ENCODE assay signal across 9 cellular contexts in genomic region chr10:4652111-4653010, GRCh38.
DNase-seq lines count a peak whose midpoint lies in the region; ATAC-seq and TF ChIP-seq lines count a peak whose summit lies in the region.
"Had no signal": no experiment of that assay in that cellular context is flagged by ENCODE, and none has a peak within 500 bp of the region (broad histone marks: within the 10 kb centered on the region; RNA-seq: fewer than 3 reads in every experiment).

No MANE protein-coding gene starts in this region.

- H3K27ac ChIP-seq in neuronal stem cell (replicated peaks; ENCODE audit: low read length) (no peak overlapping the region), gastroesophageal sphincter (no peak overlapping the region)

- H2AK5ac ChIP-seq in neuronal stem cell (ENCODE audit: low read depth, low read length) = no peak overlapping the region

- no peaks in the 10 kb centered on the region for H3K9me3 ChIP-seq in neuronal stem cell (replicated peaks in 1 of 2; ENCODE audit: control insufficient read depth in 2 of 2, insufficient read depth in 1 of 2, low read depth in 1 of 2, low read length in 2 of 2)
- no peaks in the 10 kb centered on the region for H3K9me3 ChIP-seq in gastroesophageal sphincter

- no peak overlapping the region for H2BK5ac ChIP-seq in neuronal stem cell (ENCODE audit: low read length)

- DNase-seq in activated CD8-positive, alpha-beta T cell treated with anti-CD3 and anti-CD28 coated beads for 36 hours = peak; percentile 61
- DNase-seq in neuronal stem cell (ENCODE audit: low spot score) (no peak), DMS79 (lab: John Stamatoyannopoulos, UW) (no peak)
- DNase-seq: left cardiac atrium had no signal

- H4K91ac ChIP-seq in neuronal stem cell (ENCODE audit: low read depth, low read length, poor library complexity) = no peak overlapping the region

- TF ChIP-seq EP300 in gastroesophageal sphincter (IDR thresholded peaks at IDR 0.05) = no peak

- no peak overlapping the region for H3K14ac ChIP-seq in neuronal stem cell (ENCODE audit: low read length)

- peaks cover 27% of the 10 kb centered on the region for H3K4me1 Mint-ChIP-seq in activated CD8-positive, alpha-beta T cell treated with anti-CD3 and anti-CD28 coated beads for 36 hours (ENCODE audit: low read depth)

- peaks cover 2 to 3% of the 10 kb centered on the region in 2 donors for H3K4me1 ChIP-seq in neuronal stem cell (ENCODE audit: control insufficient read depth in 2 of 2, insufficient read depth in 1 of 2, low read depth in 1 of 2, low read length in 2 of 2)
- peaks cover 5 to 34% (median 7%) of the 10 kb centered on the region in 3 donors for H3K4me1 ChIP-seq in gastroesophageal sphincter

- H3K4me2 ChIP-seq in neuronal stem cell (ENCODE audit: insufficient read depth, low read length, poor library complexity, severe bottlenecking) = no peak overlapping the region

- no peaks in the 10 kb centered on the region for H3K36me3 Mint-ChIP-seq in activated CD8-positive, alpha-beta T cell treated with anti-CD3 and anti-CD28 coated beads for 36 hours (ENCODE audit: low read depth)

- no peak overlapping the region for H2AFZ ChIP-seq in neuronal stem cell (ENCODE audit: low read length)

- CTCF ChIA-PET in activated CD8-positive, alpha-beta T cell treated with anti-CD3 and anti-CD28 coated beads for 36 hours (lab: Charles Lee) = interaction anchor here (0.7 to 1.3 kb wide), 5 partner anchors 11 to 1455 kb away, joined by 3 to 5 read pairs (median 3); no protein-coding TSS in a partner anchor

- H3K4me3 Mint-ChIP-seq in activated CD8-positive, alpha-beta T cell treated with anti-CD3 and anti-CD28 coated beads for 36 hours = peak overlapping the region; percentile 47

- H3K9me3 Mint-ChIP-seq in activated CD8-positive, alpha-beta T cell treated with anti-CD3 and anti-CD28 coated beads for 36 hours = no peaks in the 10 kb centered on the region

- H3K36me3 ChIP-seq in neuronal stem cell (replicated peaks in 1 of 2; ENCODE audit: control insufficient read depth in 2 of 2, insufficient read depth in 2 of 2, low read length in 2 of 2) (no peaks in the 10 kb centered on the region), gastroesophageal sphincter (no peaks in the 10 kb centered on the region)

- no peak overlapping the region for H3K23ac ChIP-seq in neuronal stem cell (ENCODE audit: low read depth, low read length, poor library complexity)

- H3K27me3 Mint-ChIP-seq in activated CD8-positive, alpha-beta T cell treated with anti-CD3 and anti-CD28 coated beads for 36 hours = peaks cover 3% of the 10 kb centered on the region

- no peaks in the 10 kb centered on the region for H3K79me1 ChIP-seq in neuronal stem cell (ENCODE audit: low read depth, low read length)

- H2BK120ac ChIP-seq in neuronal stem cell (ENCODE audit: low read depth, low read length) = no peak overlapping the region

- POLR2A ChIA-PET in activated CD8-positive, alpha-beta T cell treated with anti-CD3 and anti-CD28 coated beads for 36 hours (lab: Charles Lee) = no interaction called here

- peak overlapping the region; percentile 89 for H3K27ac Mint-ChIP-seq in activated CD8-positive, alpha-beta T cell treated with anti-CD3 and anti-CD28 coated beads for 36 hours

- H3K4ac ChIP-seq in neuronal stem cell (ENCODE audit: low read length) = no peak overlapping the region

- TF ChIP-seq POLR2A in gastroesophageal sphincter (IDR thresholded peaks at IDR 0.05) = no peak

- peak overlapping the region; percentile 24 for H3K18ac ChIP-seq in neuronal stem cell (ENCODE audit: low read length)

- TF ChIP-seq CTCF in activated CD8-positive, alpha-beta T cell treated with anti-CD3 and anti-CD28 coated beads for 36 hours (IDR thresholded peaks at IDR 0.05) = no peak
- no peak for TF ChIP-seq CTCF in gastroesophageal sphincter (IDR thresholded peaks at IDR 0.05)

- peak; percentile 61 for ATAC-seq in GM18870 (IDR thresholded peaks at IDR 0.05; ENCODE audit: unreplicated experiment)
- ATAC-seq in HG02642 (IDR thresholded peaks at IDR 0.05; ENCODE audit: poor library complexity, unreplicated experiment) = peak; percentile 69
- ATAC-seq in activated CD8-positive, alpha-beta T cell treated with anti-CD3 and anti-CD28 coated beads for 36 hours = peak; percentile 88
- ATAC-seq in gastroesophageal sphincter = no peak
- no peak for ATAC-seq in HG02840 (IDR thresholded peaks at IDR 0.05; ENCODE audit: low FRiP score, unreplicated experiment)
- ATAC-seq in HG03280 (IDR thresholded peaks at IDR 0.05; ENCODE audit: unreplicated experiment) = no peak
- ATAC-seq: left cardiac atrium had no signal

- WGBS in neuronal stem cell (ENCODE audit: extremely low coverage in 2 of 2, insufficient read length in 2 of 2, insufficient replicate concordance in 1 of 2), 2 donors = no CpG with 5 or more reads among the region's 8 CpGs
- 80 to 89% methylated on average over 7 of the region's 8 CpGs for WGBS in gastroesophageal sphincter (ENCODE audit: low coverage in 1 of 2), 2 donors

- H2BK15ac ChIP-seq in neuronal stem cell (ENCODE audit: low read length) = no peak overlapping the region

- intact Hi-C loops in activated CD8-positive, alpha-beta T cell treated with anti-CD3 and anti-CD28 coated beads for 36 hours (cut with micrococcal nuclease) = loop anchor here (10.0 kb wide), 1 partner anchor 1418 kb away; no protein-coding TSS in a partner anchor

- H3K27me3 ChIP-seq in neuronal stem cell (ENCODE audit: control insufficient read depth in 3 of 3, insufficient read depth in 3 of 3, low read depth in 1 of 3, low read length in 3 of 3) (no peaks in the 10 kb centered on the region), gastroesophageal sphincter (no peaks in the 10 kb centered on the region)

- H4K8ac ChIP-seq in neuronal stem cell (ENCODE audit: low read depth, low read length) = no peak overlapping the region

- peak overlapping the region; percentile 59 for H2BK12ac ChIP-seq in neuronal stem cell (ENCODE audit: low read length)

- H3K4me3 ChIP-seq in neuronal stem cell (ENCODE audit: low read length in 2 of 2) = no peak overlapping the region
- H3K4me3 ChIP-seq in gastroesophageal sphincter = no peak overlapping the region

- no peak overlapping the region for H3K9ac ChIP-seq in neuronal stem cell (ENCODE audit: low read depth, low read length, poor library complexity)

Comparison
In these comparisons a context has a peak if more than half of its experiments do, and no peak if none do; other contexts are left out.
1. ATAC-seq: peak in GM18870 (single experiment), HG02642 (single experiment) and activated CD8-positive, alpha-beta T cell treated with anti-CD3 and anti-CD28 coated beads for 36 hours (single experiment); none in gastroesophageal sphincter (single experiment), HG02840 (single experiment) and HG03280 (single experiment).